ENCODE assay signal across 7 cellular contexts in genomic region chr5:62727184-62727583, GRCh38.
"Had no signal": no experiment of that assay in that cellular context is flagged by ENCODE, and none has a peak within 500 bp of the region (broad histone marks: within the 10 kb centered on the region; RNA-seq: fewer than 3 reads in every experiment).

No MANE protein-coding gene starts in this region.

- DNase-seq: Karpas-422, KBM-7, KG1 had no signal

- H3K4me1 Mint-ChIP-seq: IgD-negative memory B cell had no signal

- H3K4me2 ChIP-seq: KMS-11 had no signal

- H3K27ac ChIP-seq: HL-60, KMS-11 had no signal

- H3K9ac ChIP-seq: KMS-11 had no signal

- H3K27ac Mint-ChIP-seq: IgD-negative memory B cell had no signal

- H3K4me3 Mint-ChIP-seq: IgD-negative memory B cell had no signal

- H3K27me3 Mint-ChIP-seq: IgD-negative memory B cell had no signal

- H3K36me3 Mint-ChIP-seq: IgD-negative memory B cell had no signal

- FAIRE-seq: HTR-8/SVneo had no signal
